ENCODE assay signal across 1 cellular context in the genomic region with DNA sequence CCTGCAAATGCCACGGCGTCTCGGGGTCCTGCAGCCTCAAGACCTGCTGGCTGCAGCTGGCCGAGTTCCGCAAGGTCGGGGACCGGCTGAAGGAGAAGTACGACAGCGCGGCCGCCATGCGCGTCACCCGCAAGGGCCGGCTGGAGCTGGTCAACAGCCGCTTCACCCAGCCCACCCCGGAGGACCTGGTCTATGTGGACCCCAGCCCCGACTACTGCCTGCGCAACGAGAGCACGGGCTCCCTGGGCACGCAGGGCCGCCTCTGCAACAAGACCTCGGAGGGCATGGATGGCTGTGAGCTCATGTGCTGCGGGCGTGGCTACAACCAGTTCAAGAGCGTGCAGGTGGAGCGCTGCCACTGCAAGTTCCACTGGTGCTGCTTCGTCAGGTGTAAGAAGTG.
TF ChIP-seq lines count a peak whose summit lies in the region.

No MANE protein-coding gene starts in this region.

TF ChIP-seq in WTC11, 78 proteins besides CTCF, POLR2A, EP300 and RAD21 (continued from another document):
- TF ChIP-seq, protein P1, sequence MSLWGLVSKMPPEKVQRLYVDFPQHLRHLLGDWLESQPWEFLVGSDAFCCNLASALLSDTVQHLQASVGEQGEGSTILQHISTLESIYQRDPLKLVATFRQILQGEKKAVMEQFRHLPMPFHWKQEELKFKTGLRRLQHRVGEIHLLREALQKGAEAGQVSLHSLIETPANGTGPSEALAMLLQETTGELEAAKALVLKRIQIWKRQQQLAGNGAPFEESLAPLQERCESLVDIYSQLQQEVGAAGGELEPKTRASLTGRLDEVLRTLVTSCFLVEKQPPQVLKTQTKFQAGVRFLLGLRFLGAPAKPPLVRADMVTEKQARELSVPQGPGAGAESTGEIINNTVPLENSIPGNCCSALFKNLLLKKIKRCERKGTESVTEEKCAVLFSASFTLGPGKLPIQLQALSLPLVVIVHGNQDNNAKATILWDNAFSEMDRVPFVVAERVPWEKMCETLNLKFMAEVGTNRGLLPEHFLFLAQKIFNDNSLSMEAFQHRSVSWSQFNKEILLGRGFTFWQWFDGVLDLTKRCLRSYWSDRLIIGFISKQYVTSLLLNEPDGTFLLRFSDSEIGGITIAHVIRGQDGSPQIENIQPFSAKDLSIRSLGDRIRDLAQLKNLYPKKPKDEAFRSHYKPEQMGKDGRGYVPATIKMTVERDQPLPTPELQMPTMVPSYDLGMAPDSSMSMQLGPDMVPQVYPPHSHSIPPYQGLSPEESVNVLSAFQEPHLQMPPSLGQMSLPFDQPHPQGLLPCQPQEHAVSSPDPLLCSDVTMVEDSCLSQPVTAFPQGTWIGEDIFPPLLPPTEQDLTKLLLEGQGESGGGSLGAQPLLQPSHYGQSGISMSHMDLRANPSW (CRISPR knock-in tag; conservative IDR thresholded peaks at IDR 0.05; ENCODE audit: low read depth), result no peak
- no peak for TF ChIP-seq KAT7 (CRISPR knock-in tag; IDR thresholded peaks at IDR 0.05; ENCODE audit: borderline replicate concordance)
- no peak for TF ChIP-seq PRRX2 (CRISPR knock-in tag; IDR thresholded peaks at IDR 0.05)
- TF ChIP-seq IRF2 (CRISPR knock-in tag; IDR thresholded peaks at IDR 0.05; ENCODE audit: borderline replicate concordance, low read depth), result no peak
- no peak for TF ChIP-seq ATF6 (CRISPR knock-in tag; IDR thresholded peaks at IDR 0.05)
- TF ChIP-seq, protein P2, sequence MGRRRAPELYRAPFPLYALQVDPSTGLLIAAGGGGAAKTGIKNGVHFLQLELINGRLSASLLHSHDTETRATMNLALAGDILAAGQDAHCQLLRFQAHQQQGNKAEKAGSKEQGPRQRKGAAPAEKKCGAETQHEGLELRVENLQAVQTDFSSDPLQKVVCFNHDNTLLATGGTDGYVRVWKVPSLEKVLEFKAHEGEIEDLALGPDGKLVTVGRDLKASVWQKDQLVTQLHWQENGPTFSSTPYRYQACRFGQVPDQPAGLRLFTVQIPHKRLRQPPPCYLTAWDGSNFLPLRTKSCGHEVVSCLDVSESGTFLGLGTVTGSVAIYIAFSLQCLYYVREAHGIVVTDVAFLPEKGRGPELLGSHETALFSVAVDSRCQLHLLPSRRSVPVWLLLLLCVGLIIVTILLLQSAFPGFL (CRISPR knock-in tag; IDR thresholded peaks at IDR 0.05; ENCODE audit: borderline replicate concordance), result no peak
- TF ChIP-seq, protein P3, sequence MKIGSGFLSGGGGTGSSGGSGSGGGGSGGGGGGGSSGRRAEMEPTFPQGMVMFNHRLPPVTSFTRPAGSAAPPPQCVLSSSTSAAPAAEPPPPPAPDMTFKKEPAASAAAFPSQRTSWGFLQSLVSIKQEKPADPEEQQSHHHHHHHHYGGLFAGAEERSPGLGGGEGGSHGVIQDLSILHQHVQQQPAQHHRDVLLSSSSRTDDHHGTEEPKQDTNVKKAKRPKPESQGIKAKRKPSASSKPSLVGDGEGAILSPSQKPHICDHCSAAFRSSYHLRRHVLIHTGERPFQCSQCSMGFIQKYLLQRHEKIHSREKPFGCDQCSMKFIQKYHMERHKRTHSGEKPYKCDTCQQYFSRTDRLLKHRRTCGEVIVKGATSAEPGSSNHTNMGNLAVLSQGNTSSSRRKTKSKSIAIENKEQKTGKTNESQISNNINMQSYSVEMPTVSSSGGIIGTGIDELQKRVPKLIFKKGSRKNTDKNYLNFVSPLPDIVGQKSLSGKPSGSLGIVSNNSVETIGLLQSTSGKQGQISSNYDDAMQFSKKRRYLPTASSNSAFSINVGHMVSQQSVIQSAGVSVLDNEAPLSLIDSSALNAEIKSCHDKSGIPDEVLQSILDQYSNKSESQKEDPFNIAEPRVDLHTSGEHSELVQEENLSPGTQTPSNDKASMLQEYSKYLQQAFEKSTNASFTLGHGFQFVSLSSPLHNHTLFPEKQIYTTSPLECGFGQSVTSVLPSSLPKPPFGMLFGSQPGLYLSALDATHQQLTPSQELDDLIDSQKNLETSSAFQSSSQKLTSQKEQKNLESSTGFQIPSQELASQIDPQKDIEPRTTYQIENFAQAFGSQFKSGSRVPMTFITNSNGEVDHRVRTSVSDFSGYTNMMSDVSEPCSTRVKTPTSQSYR (CRISPR knock-in tag; IDR thresholded peaks at IDR 0.05), result no peak
- TF ChIP-seq ZNF425 (CRISPR knock-in tag; conservative IDR thresholded peaks at IDR 0.05), result no peak
- TF ChIP-seq SP1 (CRISPR knock-in tag; conservative IDR thresholded peaks at IDR 0.05), result no peak
- TF ChIP-seq, protein P4, sequence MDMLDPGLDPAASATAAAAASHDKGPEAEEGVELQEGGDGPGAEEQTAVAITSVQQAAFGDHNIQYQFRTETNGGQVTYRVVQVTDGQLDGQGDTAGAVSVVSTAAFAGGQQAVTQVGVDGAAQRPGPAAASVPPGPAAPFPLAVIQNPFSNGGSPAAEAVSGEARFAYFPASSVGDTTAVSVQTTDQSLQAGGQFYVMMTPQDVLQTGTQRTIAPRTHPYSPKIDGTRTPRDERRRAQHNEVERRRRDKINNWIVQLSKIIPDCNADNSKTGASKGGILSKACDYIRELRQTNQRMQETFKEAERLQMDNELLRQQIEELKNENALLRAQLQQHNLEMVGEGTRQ (CRISPR knock-in tag; IDR thresholded peaks at IDR 0.05), result no peak
- no peak for TF ChIP-seq NFYB (CRISPR knock-in tag; conservative IDR thresholded peaks at IDR 0.05; ENCODE audit: low read depth)
- TF ChIP-seq NR3C1 (CRISPR knock-in tag; conservative IDR thresholded peaks at IDR 0.05; ENCODE audit: low read depth), result no peak
- TF ChIP-seq FOXP1 (CRISPR knock-in tag; IDR thresholded peaks at IDR 0.05; ENCODE audit: borderline replicate concordance), result no peak
